ENCODE assay signal across 1 cellular context in the genomic region with DNA sequence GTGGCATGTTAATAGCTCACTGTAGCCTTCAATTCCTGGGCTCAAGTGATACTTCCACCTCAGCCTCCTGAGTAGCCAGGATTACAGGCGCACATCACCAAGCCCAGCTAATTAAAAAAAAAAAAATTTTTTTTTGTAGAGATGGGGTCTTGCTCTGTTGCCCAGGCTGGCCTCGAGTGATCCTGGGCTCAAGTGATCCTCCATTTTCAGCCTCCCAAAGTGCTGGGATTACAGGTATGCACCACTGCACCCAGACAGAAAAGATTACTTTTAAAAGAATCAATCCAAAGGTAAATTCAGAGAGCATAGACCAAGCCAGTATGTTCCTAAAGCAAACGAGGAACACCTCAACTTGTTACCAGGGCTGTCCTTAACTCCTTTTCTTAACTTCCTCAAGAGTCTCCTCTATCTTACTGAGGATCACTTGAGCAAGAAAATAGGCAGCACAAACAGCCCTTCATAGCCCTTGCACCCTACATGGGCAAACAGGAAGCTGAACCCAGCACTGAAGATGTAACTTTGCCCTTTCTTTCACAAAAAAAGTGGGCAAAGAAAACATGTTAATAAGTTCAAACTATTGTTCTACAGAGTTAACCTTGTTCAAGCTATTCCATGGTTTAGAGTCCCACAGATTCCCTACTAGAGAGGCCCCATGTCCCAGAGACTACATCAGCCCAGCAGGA.
TF ChIP-seq lines count a peak whose summit lies in the region.

No MANE protein-coding gene starts in this region.

TF ChIP-seq in HepG2, 621 proteins besides CTCF, POLR2A, EP300 and RAD21 (continued from another document):
- TF ChIP-seq UBTF (CRISPR knock-in tag; IDR thresholded peaks at IDR 0.05) = no peak
- TF ChIP-seq IKZF1 (IDR thresholded peaks at IDR 0.05) = no peak
- TF ChIP-seq, protein P1, sequence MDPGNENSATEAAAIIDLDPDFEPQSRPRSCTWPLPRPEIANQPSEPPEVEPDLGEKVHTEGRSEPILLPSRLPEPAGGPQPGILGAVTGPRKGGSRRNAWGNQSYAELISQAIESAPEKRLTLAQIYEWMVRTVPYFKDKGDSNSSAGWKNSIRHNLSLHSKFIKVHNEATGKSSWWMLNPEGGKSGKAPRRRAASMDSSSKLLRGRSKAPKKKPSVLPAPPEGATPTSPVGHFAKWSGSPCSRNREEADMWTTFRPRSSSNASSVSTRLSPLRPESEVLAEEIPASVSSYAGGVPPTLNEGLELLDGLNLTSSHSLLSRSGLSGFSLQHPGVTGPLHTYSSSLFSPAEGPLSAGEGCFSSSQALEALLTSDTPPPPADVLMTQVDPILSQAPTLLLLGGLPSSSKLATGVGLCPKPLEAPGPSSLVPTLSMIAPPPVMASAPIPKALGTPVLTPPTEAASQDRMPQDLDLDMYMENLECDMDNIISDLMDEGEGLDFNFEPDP (CRISPR knock-in tag; conservative IDR thresholded peaks at IDR 0.05) = no peak
- TF ChIP-seq DNMT1 (CRISPR knock-in tag; IDR thresholded peaks at IDR 0.05) = no peak
- no peak for TF ChIP-seq RFX5 (IDR thresholded peaks at IDR 0.05; ENCODE audit: low read depth, low read length)
- 0 out of 2 replicates have a peak, but pooled peaks have one; percentile 14 for TF ChIP-seq ZMYM3 (CRISPR knock-in tag; IDR thresholded peaks at IDR 0.05)
- TF ChIP-seq PREB (CRISPR knock-in tag; IDR thresholded peaks at IDR 0.05) = no peak
- no peak for TF ChIP-seq MYNN (CRISPR knock-in tag; IDR thresholded peaks at IDR 0.05; ENCODE audit: low read depth)
- TF ChIP-seq SRF (IDR thresholded peaks at IDR 0.05; ENCODE audit: low read depth, low read length) = peak; percentile 80
- no peak for TF ChIP-seq ZNF207 (IDR thresholded peaks at IDR 0.05; ENCODE audit: borderline replicate concordance)
- TF ChIP-seq PHF8 (CRISPR knock-in tag; IDR thresholded peaks at IDR 0.05) = no peak
- no peak for TF ChIP-seq RFX1 (IDR thresholded peaks at IDR 0.05)
- TF ChIP-seq CHD2 (IDR thresholded peaks at IDR 0.05; ENCODE audit: low read depth, low read length) = no peak
- no peak for TF ChIP-seq ZC3H13 (CRISPR knock-in tag; IDR thresholded peaks at IDR 0.05)
